Comparison of ENCODE assay signal across 8 cellular contexts in genomic region chr3:194269610-194270145, GRCh38.
DNase-seq lines count a peak whose midpoint lies in the region; ATAC-seq and TF ChIP-seq lines count a peak whose summit lies in the region.

No MANE protein-coding gene starts in this region.

- peaks cover 27% of the 10 kb centered on the region for H3K4me1 Mint-ChIP-seq in GM23338

- peaks cover 17% of the 10 kb centered on the region for H3K27me3 Mint-ChIP-seq in GM23338 (ENCODE audit: insufficient read depth, low read depth, poor library complexity)

- peaks cover 8% of the 10 kb centered on the region; the same call in 1 of the 2 replicates for H3K4me1 ChIP-seq in GM23338 (ENCODE audit: insufficient read depth)

- H3K4me2 ChIP-seq in GM23338: peak overlapping the region; percentile 32; the same call in 1 of the 2 replicates

- no peak overlapping the region for H3K27ac Mint-ChIP-seq in GM23338

- peak; percentile 58 to 77 for TF ChIP-seq CTCF in GM23338 (conservative IDR thresholded peaks at IDR 0.05; ENCODE audit: low read depth in 2 of 2)
- TF ChIP-seq CTCF in brain microvascular endothelial cell (IDR thresholded peaks at IDR 0.05; ENCODE audit: low read depth, low read length, missing control alignments): peak; percentile 65

- peak; percentile 88 for ATAC-seq in GM23338
- no peak for ATAC-seq in HG02885 (IDR thresholded peaks at IDR 0.05; ENCODE audit: poor library complexity, unreplicated experiment)
- no peak for ATAC-seq in GM21515 (IDR thresholded peaks at IDR 0.05; ENCODE audit: unreplicated experiment)

- H3K9me2 ChIP-seq in GM23338 (ENCODE audit: insufficient read depth): no peaks in the 10 kb centered on the region

- peak overlapping the region; percentile 95 for H2AFZ ChIP-seq in GM23338

- H3K4me3 ChIP-seq in GM23338 (peak overlapping the region; percentile 30; the same call in 1 of the 2 replicates), brain microvascular endothelial cell (ENCODE audit: low read depth, low read length) (no peak overlapping the region), skin epidermis (no peak overlapping the region)

- no peaks in the 10 kb centered on the region for H4K20me1 ChIP-seq in GM23338 (replicated peaks; ENCODE audit: insufficient read depth)

- H3K79me2 ChIP-seq in GM23338 (replicated peaks; ENCODE audit: insufficient read depth): no peaks in the 10 kb centered on the region

- H3K36me3 Mint-ChIP-seq in GM23338 (ENCODE audit: low read depth): peaks cover under 1% of the 10 kb centered on the region; the same call in 2 of the 3 replicates

- H3K36me3 ChIP-seq in GM23338 (ENCODE audit: insufficient read depth): no peaks in the 10 kb centered on the region
- H3K36me3 ChIP-seq in brain microvascular endothelial cell (replicated peaks): no peaks in the 10 kb centered on the region

- H3K4me3 Mint-ChIP-seq in GM23338: no peak overlapping the region

- H3K27me3 ChIP-seq in GM23338 (ENCODE audit: insufficient read depth): no peaks in the 10 kb centered on the region
- H3K27me3 ChIP-seq in brain microvascular endothelial cell (replicated peaks): no peaks in the 10 kb centered on the region

- peaks cover 3% of the 10 kb centered on the region for H3K9me3 Mint-ChIP-seq in GM23338

- peak; percentile 86 for DNase-seq in GM23338 (ENCODE audit: low spot score)
- DNase-seq in brain microvascular endothelial cell: peak; percentile 40
- DNase-seq in kidney tubule cell (ENCODE audit: low spot score): peak; percentile 33
- no peak for DNase-seq in DMS 273 treated with DMSO at 0.1 percent for 48 hours (lab: John Stamatoyannopoulos, UW)
- no peak for DNase-seq in SW 1271 (lab: John Stamatoyannopoulos, UW)

- in situ Hi-C loops in brain microvascular endothelial cell (cut with HindIII; ENCODE audit: low pct_ligation_motif_present, low sequenced_read_pairs): no loop called here

- peaks cover 2% of the 10 kb centered on the region; the same call in 1 of the 2 replicates for H3F3A ChIP-seq in GM23338 (replicated peaks; ENCODE audit: low read depth)

- H3K27ac ChIP-seq in GM23338 (ENCODE audit: low read depth): no peak overlapping the region
- H3K27ac ChIP-seq in brain microvascular endothelial cell: no peak overlapping the region
- H3K27ac ChIP-seq in skin epidermis: peak overlapping the region in 11 of 21 experiments; percentile 3 to 88 (median 75)

TF ChIP-seq in GM23338, 12 proteins besides CTCF, POLR2A, EP300 and RAD21:
- peak; percentile 43; the same call in 1 of the 2 replicates for TF ChIP-seq CREB1 (CRISPR knock-in tag; IDR thresholded peaks at IDR 0.05; ENCODE audit: low read depth)
- no peak for TF ChIP-seq REST (IDR thresholded peaks at IDR 0.05; ENCODE audit: unreplicated experiment)
TF ChIP-seq in GM23338: peak in this region for 1.

Comparison
In these comparisons a context has a peak if more than half of its experiments do, and no peak if none do; other contexts are left out.
1. DNase-seq: peak in GM23338 (single experiment), brain microvascular endothelial cell (single experiment) and kidney tubule cell (single experiment); none in DMS 273 treated with DMSO at 0.1 percent for 48 hours (single experiment) and SW 1271 (0 of 2).
2. H3K27ac ChIP-seq: peak in skin epidermis (11 of 21); none in GM23338 (single experiment) and brain microvascular endothelial cell (single experiment).